In the genomic region with DNA sequence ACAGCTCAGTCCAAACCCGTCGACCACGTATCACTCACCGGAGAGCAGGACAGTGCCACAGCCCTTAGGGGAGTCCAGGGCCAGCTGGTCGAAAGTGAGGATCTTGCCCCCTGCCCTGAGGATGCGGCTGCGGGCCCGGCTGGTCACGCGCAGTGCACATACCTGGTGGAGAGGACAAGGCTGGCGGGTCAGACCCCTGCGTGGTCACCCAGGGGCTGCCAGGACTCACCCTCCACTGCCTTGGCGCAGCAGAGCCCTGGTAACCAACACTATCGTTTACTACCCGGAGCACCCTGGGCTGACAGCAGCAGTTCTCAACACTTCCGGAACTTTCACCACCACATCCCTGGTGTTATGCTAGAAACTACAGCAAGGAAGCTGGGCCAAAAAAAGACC, we compare ENCODE assay signal across 12 cellular contexts. TPM values are rescaled to one million over a fixed set of nuclear protein-coding genes. Genes with fewer than 3 reads are reported as not detected.
DNase-seq lines count a peak whose midpoint lies in the region; FAIRE-seq and TF ChIP-seq lines count a peak whose summit lies in the region.
"Had no signal": no experiment of that assay in that cellular context is flagged by ENCODE, and none has a peak within 500 bp of the region (broad histone marks: within the 10 kb centered on the region; RNA-seq: fewer than 3 reads in every experiment).

No MANE protein-coding gene starts in this region.

- H3K36me3 ChIP-seq in NT2/D1 (ENCODE audit: insufficient read depth, insufficient read length, low read length): peaks cover 65% of the 10 kb centered on the region

- H3K36me3 Mint-ChIP-seq in Calu3 (ENCODE audit: insufficient read depth, unreplicated experiment) (peaks cover 69% of the 10 kb centered on the region), chondrocyte (ENCODE audit: low read depth) (peaks cover 15% of the 10 kb centered on the region), neural crest cell (ENCODE audit: low read depth) (peaks cover 22% of the 10 kb centered on the region)

- H3K9ac ChIP-seq in NT2/D1 (ENCODE audit: insufficient read length, low read depth): peak overlapping the region; percentile 67

- peak overlapping the region; percentile 100 for H3K27ac Mint-ChIP-seq in Calu3 (ENCODE audit: unreplicated experiment)
- H3K27ac Mint-ChIP-seq in chondrocyte (ENCODE audit: unreplicated experiment): peak overlapping the region; percentile 2
- no peak overlapping the region for H3K27ac Mint-ChIP-seq in neural crest cell (ENCODE audit: unreplicated experiment)

- DNase-seq in Calu3: no peak
- no peak for DNase-seq in NT2/D1 (ENCODE audit: low read depth, low spot score)
- no peak for DNase-seq in chondrocyte (ENCODE audit: low spot score)
- DNase-seq in neural crest cell (ENCODE audit: low read depth, low spot score): no peak
- no peak for DNase-seq in COLO668 (lab: John Stamatoyannopoulos, UW; ENCODE audit: unreplicated experiment)
- no peak for DNase-seq in GOT3 (lab: John Stamatoyannopoulos, UW)
- no peak for DNase-seq in glomerular visceral epithelial cell (ENCODE audit: extremely low spot score)
- DNase-seq in HTR-8/SVneo (ENCODE audit: insufficient read length, low spot score): no peak
- DNase-seq: activated effector memory CD4-positive, alpha-beta T cell treated with anti-CD3 and anti-CD28 coated beads, Interleukin-2, amount 50 U/mL, for 16 hours; NCI-H226; psoas muscle had no signal

- intact Hi-C loops in Calu3 (cut with micrococcal nuclease; ENCODE audit: unreplicated experiment): no loop called here

- H3K4me3 ChIP-seq in NT2/D1 (ENCODE audit: insufficient read length, low read depth): no peak overlapping the region

- H3K9me3 Mint-ChIP-seq in Calu3 (ENCODE audit: low read depth, unreplicated experiment) (no peaks in the 10 kb centered on the region), chondrocyte (ENCODE audit: low read depth) (no peaks in the 10 kb centered on the region), neural crest cell (no peaks in the 10 kb centered on the region)

- H3K4me1 Mint-ChIP-seq in Calu3 (ENCODE audit: low read depth, unreplicated experiment) (peaks cover 54% of the 10 kb centered on the region), chondrocyte (ENCODE audit: low read depth) (peaks cover 37% of the 10 kb centered on the region), neural crest cell (peaks cover 53% of the 10 kb centered on the region)

- H3K27me3 ChIP-seq in NT2/D1 (ENCODE audit: insufficient read depth, insufficient read length): no peaks in the 10 kb centered on the region

- CTCF ChIA-PET in Calu3 (lab: Charles Lee): no interaction called here

- H3K9me3 ChIP-seq in NT2/D1 (ENCODE audit: insufficient read depth, low read length): no peaks in the 10 kb centered on the region
- H3K9me3 ChIP-seq: psoas muscle had no signal

- H3K4me1 ChIP-seq in NT2/D1 (ENCODE audit: insufficient read depth, insufficient read length): peaks cover 23% of the 10 kb centered on the region

- no peak for FAIRE-seq in HTR-8/SVneo (lab: Jason Lieb, UNC)
- FAIRE-seq: endometrium had no signal

- no peaks in the 10 kb centered on the region for H3K27me3 Mint-ChIP-seq in Calu3 (ENCODE audit: unreplicated experiment)
- no peaks in the 10 kb centered on the region for H3K27me3 Mint-ChIP-seq in chondrocyte (ENCODE audit: low read depth)
- peaks cover 14% of the 10 kb centered on the region for H3K27me3 Mint-ChIP-seq in neural crest cell (ENCODE audit: low read depth)

- BruUV-seq in Calu3 (replicated peaks; lab: Mats Ljungman, UMichigan): no TSS peak

- TF ChIP-seq CTCF in Calu3 (IDR thresholded peaks at IDR 0.05; ENCODE audit: unreplicated experiment) (no peak), chondrocyte (IDR thresholded peaks at IDR 0.05) (no peak), neural crest cell (conservative IDR thresholded peaks at IDR 0.05) (no peak)

- H3K4me3 Mint-ChIP-seq in Calu3 (ENCODE audit: low read depth, unreplicated experiment): peak overlapping the region; percentile 94
- H3K4me3 Mint-ChIP-seq in chondrocyte (ENCODE audit: unreplicated experiment): no peak overlapping the region
- H3K4me3 Mint-ChIP-seq in neural crest cell: peak overlapping the region; percentile 96

RNA-seq across cellular contexts. Expression of a gene that starts 1.2 kb away (rescaled TPM):
- 8.2 and 13.3 TPM in 2 replicates for total RNA-seq in Calu3 (2022)
- total RNA-seq in chondrocyte: 0.38 to 0.77 TPM (median 0.67 TPM) in 3 replicates
- total RNA-seq in neural crest cell: 5.9 and 6.1 TPM in 2 replicates
- total RNA-seq: psoas muscle had no signal

RNA-seq across cellular contexts. Expression of a gene that starts 2.9 kb away (rescaled TPM):
- total RNA-seq in Calu3 (2022) (1,224 and 1,339 TPM in 2 replicates), chondrocyte (727 to 753 TPM (median 751 TPM) in 3 replicates), neural crest cell (1,772 and 1,774 TPM in 2 replicates)

RNA-seq across cellular contexts. Expression of a gene that starts 3.3 kb away (rescaled TPM):
- total RNA-seq in Calu3 (2022) (20.5 and 24.2 TPM in 2 replicates), chondrocyte (18.6 to 26.5 TPM (median 20.7 TPM) in 3 replicates), neural crest cell (48.5 and 50.3 TPM in 2 replicates)

RNA-seq across cellular contexts. Expression of a gene that starts 9.5 kb away (rescaled TPM):
- total RNA-seq in Calu3 (2022) (not detected in 2 replicates), chondrocyte (not detected in 3 replicates), neural crest cell (not detected in 2 replicates)
- total RNA-seq: psoas muscle had no signal

RNA-seq across cellular contexts. Expression of a gene that starts 21.1 kb away (rescaled TPM):
- total RNA-seq in Calu3 (2022) (4.3 and 4.9 TPM in 2 replicates), chondrocyte (2.1 to 6.2 TPM (median 3.9 TPM) in 3 replicates), neural crest cell (4.9 and 5.2 TPM in 2 replicates)
